In the genomic region with DNA sequence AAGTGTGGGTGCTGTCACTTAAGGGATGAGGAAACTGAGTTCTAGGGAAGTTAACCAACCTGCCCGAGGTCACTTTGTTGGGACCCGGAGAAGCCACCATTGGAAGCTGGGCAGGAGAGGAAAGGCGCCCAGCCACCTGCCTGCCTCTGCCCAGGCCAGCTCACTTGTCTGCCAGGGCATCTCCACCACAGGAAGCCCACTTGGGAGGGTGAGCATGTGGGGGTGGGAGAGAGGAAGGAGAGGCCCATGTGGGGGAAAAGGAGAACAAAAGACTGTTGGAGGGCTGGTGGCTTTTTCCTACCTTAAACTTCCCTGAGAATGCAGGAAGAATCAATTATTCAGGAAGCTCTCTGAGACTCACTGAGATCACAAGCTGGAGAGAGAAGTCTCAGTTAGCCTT, we compare ENCODE assay signal across 27 cellular contexts. TPM values are rescaled to one million over a fixed set of nuclear protein-coding genes. Genes with fewer than 3 reads are reported as not detected.
DNase-seq lines count a peak whose midpoint lies in the region; ATAC-seq and TF ChIP-seq lines count a peak whose summit lies in the region.
"Had no signal": no experiment of that assay in that cellular context is flagged by ENCODE, and none has a peak within 500 bp of the region (broad histone marks: within the 10 kb centered on the region; RNA-seq: fewer than 3 reads in every experiment).

No MANE protein-coding gene starts in this region.

- H3K27me3 ChIP-seq in thymus (ENCODE audit: control insufficient read depth, insufficient read depth) (peaks cover 3% of the 10 kb centered on the region), neural progenitor cell (no peaks in the 10 kb centered on the region)
- H3K27me3 ChIP-seq: gastrocnemius medialis, hepatocyte, tibial artery had no signal

- H2AFZ ChIP-seq in neural progenitor cell (replicated peaks): no peak overlapping the region
- H2AFZ ChIP-seq: hepatocyte had no signal

- no peaks in the 10 kb centered on the region for H4K20me1 ChIP-seq in neural progenitor cell (ENCODE audit: low read depth)

- H3K4me1 ChIP-seq in thymus (ENCODE audit: control insufficient read depth, insufficient read depth, low read length): peaks cover 8% of the 10 kb centered on the region
- H3K4me1 ChIP-seq in neural progenitor cell: peaks cover 19% of the 10 kb centered on the region
- H3K4me1 ChIP-seq: gastrocnemius medialis, tibial artery had no signal

- DNase-seq in activated naive CD4-positive, alpha-beta T cell treated with Interleukin-2 at 50 U/mL for 16 hours: no peak
- peak; percentile 28 for DNase-seq in KBM-7
- DNase-seq in dermis blood vessel endothelial cell: peak; percentile 19
- DNase-seq in neural progenitor cell (ENCODE audit: low spot score): no peak
- DNase-seq in central memory CD4-positive, alpha-beta T cell: no peak
- DNase-seq: activated CD4-positive, alpha-beta memory T cell treated with anti-CD3 and anti-CD28 coated beads, Interleukin-2, amount 10 ng/mL, durations not matched to agents 7 days and 5 days; activated gamma-delta T cell; AML-193; amniotic stem cell; brain microvascular endothelial cell; COR-L47; gastrocnemius medialis; HCEC 1CT; lower lobe of right lung; midbrain; naive B cell; NCI-H1092; NCI-H1694; NCI-H510A; OCI-M1; stimulated activated CD4-positive, alpha-beta T cell treated with anti-CD3 and anti-CD28 coated beads, Interleukin-4, amount 100 ng/mL, for 24 hours; T-helper 1 cell; tibial artery had no signal

- no peaks in the 10 kb centered on the region for H3K27me3 Mint-ChIP-seq in activated naive CD4-positive, alpha-beta T cell treated with anti-CD3 and anti-CD28 coated beads, Interleukin-2, amount 50 U/mL, for 24 hours
- H3K27me3 Mint-ChIP-seq in neural progenitor cell (ENCODE audit: insufficient read depth, low read depth): peaks cover 8% of the 10 kb centered on the region

- H3K4me1 Mint-ChIP-seq in activated naive CD4-positive, alpha-beta T cell treated with anti-CD3 and anti-CD28 coated beads, Interleukin-2, amount 50 U/mL, for 24 hours: peaks cover 57% of the 10 kb centered on the region
- H3K4me1 Mint-ChIP-seq in neural progenitor cell: peaks cover 50% of the 10 kb centered on the region
- H3K4me1 Mint-ChIP-seq: activated CD4-positive, alpha-beta memory T cell treated with anti-CD3 and anti-CD28 coated beads, Interleukin-2, amount 10 ng/mL, durations not matched to agents 7 days and 5 days had no signal

- no peaks in the 10 kb centered on the region for H3K36me3 ChIP-seq in thymus (ENCODE audit: control insufficient read depth, insufficient read depth)
- H3K36me3 ChIP-seq in neural progenitor cell: no peaks in the 10 kb centered on the region
- H3K36me3 ChIP-seq: brain microvascular endothelial cell, gastrocnemius medialis had no signal

- TF ChIP-seq CTCF in neural progenitor cell (IDR thresholded peaks at IDR 0.05): no peak

- no peaks in the 10 kb centered on the region for H3F3A ChIP-seq in neural progenitor cell (ENCODE audit: low read depth)

- WGBS in thymus: 16% methylated on average over 3 of the region's 3 CpGs

- no peaks in the 10 kb centered on the region for H3K9me3 Mint-ChIP-seq in activated naive CD4-positive, alpha-beta T cell treated with anti-CD3 and anti-CD28 coated beads, Interleukin-2, amount 50 U/mL, for 24 hours
- no peaks in the 10 kb centered on the region for H3K9me3 Mint-ChIP-seq in neural progenitor cell
- H3K9me3 Mint-ChIP-seq: activated CD4-positive, alpha-beta memory T cell treated with anti-CD3 and anti-CD28 coated beads, Interleukin-2, amount 10 ng/mL, durations not matched to agents 7 days and 5 days; naive B cell had no signal

- peaks cover 3% of the 10 kb centered on the region for H3K36me3 Mint-ChIP-seq in activated naive CD4-positive, alpha-beta T cell treated with anti-CD3 and anti-CD28 coated beads, Interleukin-2, amount 50 U/mL, for 24 hours
- no peaks in the 10 kb centered on the region for H3K36me3 Mint-ChIP-seq in neural progenitor cell
- H3K36me3 Mint-ChIP-seq: naive B cell had no signal

- H3K9ac ChIP-seq in neural progenitor cell: no peak overlapping the region

- ATAC-seq in HG03571 (IDR thresholded peaks at IDR 0.05; ENCODE audit: unreplicated experiment): no peak
- ATAC-seq: gastrocnemius medialis, lower lobe of right lung had no signal

- peak overlapping the region; percentile 66 for H3K27ac Mint-ChIP-seq in activated naive CD4-positive, alpha-beta T cell treated with anti-CD3 and anti-CD28 coated beads, Interleukin-2, amount 50 U/mL, for 24 hours
- H3K27ac Mint-ChIP-seq in neural progenitor cell: no peak overlapping the region
- H3K27ac Mint-ChIP-seq: activated CD4-positive, alpha-beta memory T cell treated with anti-CD3 and anti-CD28 coated beads, Interleukin-2, amount 10 ng/mL, durations not matched to agents 7 days and 5 days had no signal

- H3K9me3 ChIP-seq in thymus (ENCODE audit: control insufficient read depth) (no peaks in the 10 kb centered on the region), neural progenitor cell (ENCODE audit: low read depth) (no peaks in the 10 kb centered on the region)
- H3K9me3 ChIP-seq: gastrocnemius medialis, lower lobe of right lung, tibial artery had no signal

- H3K4me3 ChIP-seq in thymus (ENCODE audit: low read length) (no peak overlapping the region), neural progenitor cell (no peak overlapping the region)
- H3K4me3 ChIP-seq: gastrocnemius medialis, hepatocyte, lower lobe of right lung, tibial artery had no signal

- peak overlapping the region; percentile 19 for H3K27ac ChIP-seq in thymus (ENCODE audit: low read depth)
- no peak overlapping the region for H3K27ac ChIP-seq in neural progenitor cell
- H3K27ac ChIP-seq: brain microvascular endothelial cell, gastrocnemius medialis, hepatocyte, lower lobe of right lung, tibial artery had no signal

- in situ Hi-C loops in KBM-7 (cut with MboI; ENCODE audit: low pct_unique_long_range_greater_than_20kb, low sequenced_read_pairs): no loop called here

- H3K4me3 Mint-ChIP-seq in activated naive CD4-positive, alpha-beta T cell treated with anti-CD3 and anti-CD28 coated beads, Interleukin-2, amount 50 U/mL, for 24 hours: no peak overlapping the region
- no peak overlapping the region for H3K4me3 Mint-ChIP-seq in neural progenitor cell
- H3K4me3 Mint-ChIP-seq: activated CD4-positive, alpha-beta memory T cell treated with anti-CD3 and anti-CD28 coated beads, Interleukin-2, amount 10 ng/mL, durations not matched to agents 7 days and 5 days; naive B cell had no signal

- no peaks in the 10 kb centered on the region for H3K79me2 ChIP-seq in neural progenitor cell (ENCODE audit: low read depth)
- H3K79me2 ChIP-seq: hepatocyte had no signal

- H3K4me2 ChIP-seq in neural progenitor cell: no peak overlapping the region
- H3K4me2 ChIP-seq: hepatocyte had no signal

RNA-seq across cellular contexts. Expression of gene SELENON, which starts 43.8 kb away (rescaled TPM):
- 34.7 and 100 TPM in 2 replicates for total RNA-seq in dermis blood vessel endothelial cell
- 17.4 TPM for polyA plus RNA-seq in thymus
- 24.9 and 50.4 TPM in 2 replicates for total RNA-seq in neural progenitor cell (ENCODE audit: low replicate concordance)

Comparison
In these comparisons a context has a peak if more than half of its experiments do, and no peak if none do; other contexts are left out.
1. DNase-seq: peak in KBM-7 (single experiment) and dermis blood vessel endothelial cell (single experiment); none in activated naive CD4-positive, alpha-beta T cell treated with Interleukin-2 at 50 U/mL for 16 hours (single experiment), neural progenitor cell (single experiment) and central memory CD4-positive, alpha-beta T cell (single experiment).